In the genomic region with DNA sequence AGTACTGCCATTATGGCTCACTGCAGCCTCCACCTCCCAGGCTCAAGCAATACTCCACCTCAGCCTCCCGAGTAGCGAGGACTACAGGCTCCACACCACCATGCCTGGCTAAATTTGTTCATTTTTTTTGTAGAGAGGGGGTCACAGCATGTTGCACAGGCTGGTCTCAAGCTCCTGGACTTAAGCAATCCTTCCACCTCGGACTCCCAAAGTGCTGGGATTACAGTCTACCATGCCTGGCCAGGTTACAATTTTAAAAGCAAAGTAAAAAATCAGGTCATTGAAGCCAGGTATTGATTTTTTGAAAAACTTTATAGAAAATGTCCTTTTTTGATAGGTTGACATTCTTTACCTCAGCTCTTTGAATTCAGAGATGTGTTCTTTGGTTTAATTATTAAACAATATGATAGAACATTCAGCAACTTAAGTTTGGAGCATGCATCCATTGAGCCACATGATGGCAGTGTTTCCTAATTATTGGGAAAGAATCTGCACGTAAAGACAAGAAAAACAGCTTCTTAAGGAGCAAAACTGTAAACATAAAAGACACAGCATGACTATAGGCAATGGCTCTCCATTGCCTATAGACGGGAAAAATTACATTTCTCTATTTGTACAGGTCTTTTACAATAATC, we compare ENCODE assay signal across 9 cellular contexts. TPM values are rescaled to one million over a fixed set of nuclear protein-coding genes. Genes with fewer than 3 reads are reported as not detected.
DNase-seq lines count a peak whose midpoint lies in the region; ATAC-seq and TF ChIP-seq lines count a peak whose summit lies in the region.
"Had no signal": no experiment of that assay in that cellular context is flagged by ENCODE, and none has a peak within 500 bp of the region (broad histone marks: within the 10 kb centered on the region; RNA-seq: fewer than 3 reads in every experiment).

No MANE protein-coding gene starts in this region.

- H3K4me1 Mint-ChIP-seq in IgD-negative memory B cell (peaks cover 17 to 27% (median 21%) of the 10 kb centered on the region in 3 donors), MCF 10A (ENCODE audit: insufficient read depth, unreplicated experiment) (peaks cover 11% of the 10 kb centered on the region)

- H3K4me2 ChIP-seq in PC-9 (peak overlapping the region; percentile 81), smooth muscle cell (peak overlapping the region; percentile 81)

- TF ChIP-seq CTCF in PC-9 (conservative IDR thresholded peaks at IDR 0.05) (peak; percentile 95), MCF 10A (IDR thresholded peaks at IDR 0.05; ENCODE audit: unreplicated experiment) (peak; percentile 79), smooth muscle cell (IDR thresholded peaks at IDR 0.05; ENCODE audit: borderline replicate concordance, insufficient read depth, poor library complexity, severe bottlenecking) (peak; percentile 86)

- H3K9me3 ChIP-seq in PC-9 (ENCODE audit: insufficient read depth, low read depth), result no peaks in the 10 kb centered on the region
- H3K9me3 ChIP-seq in iPS-18a (ENCODE audit: control insufficient read depth, low read depth, low read length), result no peaks in the 10 kb centered on the region
- no peaks in the 10 kb centered on the region for H3K9me3 ChIP-seq in smooth muscle cell (replicated peaks; ENCODE audit: low read depth)

- H3K27ac ChIP-seq in PC-9, result peak overlapping the region; percentile 97
- no peak overlapping the region for H3K27ac ChIP-seq in iPS-18a (ENCODE audit: low read length)
- peak overlapping the region; percentile 59 for H3K27ac ChIP-seq in smooth muscle cell (ENCODE audit: low read depth)

- POLR2A ChIA-PET in PC-9 (lab: Charles Lee; ENCODE audit: unreplicated experiment), result interaction anchor here (0.5 to 0.9 kb wide), 11 partner anchors 10 to 671 kb away, joined by 3 to 16 read pairs (median 5); partner anchors contain the start of gene SLC16A13
- POLR2A ChIA-PET in MCF 10A (lab: Yijun Ruan, JAX), result interaction anchor here (0.6 to 2.1 kb wide), 11 partner anchors 8 to 516 kb away, joined by 3 to 19 read pairs (median 4); partner anchors contain the start of genes ACADVL, DLG4 and SLC16A13

- H3K9me2 ChIP-seq in PC-9 (ENCODE audit: insufficient read depth), result no peaks in the 10 kb centered on the region

- BruUV-seq in PC-9 (replicated peaks; lab: Mats Ljungman, UMichigan), result no TSS peak
- no TSS peak for BruUV-seq in MCF 10A (replicated peaks; lab: Mats Ljungman, UMichigan)

- WGBS in smooth muscle cell (ENCODE audit: low lambda C conversion rate), result 42% methylated on average over 5 of the region's 5 CpGs

- no peaks in the 10 kb centered on the region for H3K36me3 ChIP-seq in PC-9 (ENCODE audit: low read depth)
- H3K36me3 ChIP-seq in iPS-18a (ENCODE audit: control insufficient read depth, low read depth, low read length), result no peaks in the 10 kb centered on the region
- no peaks in the 10 kb centered on the region for H3K36me3 ChIP-seq in smooth muscle cell (ENCODE audit: low read depth)

- H3F3A ChIP-seq in PC-9 (ENCODE audit: insufficient read depth, low read depth), result peaks cover 40% of the 10 kb centered on the region
- H3F3A ChIP-seq in smooth muscle cell (ENCODE audit: low read depth), result peaks cover 4% of the 10 kb centered on the region

- H3K79me2 ChIP-seq in PC-9 (ENCODE audit: low read depth) (no peaks in the 10 kb centered on the region), smooth muscle cell (ENCODE audit: low read depth) (no peaks in the 10 kb centered on the region)

- H3K27me3 Mint-ChIP-seq in IgD-negative memory B cell, result peaks cover 5% of the 10 kb centered on the region
- no peaks in the 10 kb centered on the region for H3K27me3 Mint-ChIP-seq in MCF 10A (ENCODE audit: insufficient read depth, unreplicated experiment)

- H3K4me3 ChIP-seq in PC-9 (peak overlapping the region; percentile 55; the same call in 1 of the 2 replicates), iPS-18a (ENCODE audit: low read length) (peak overlapping the region; percentile 65), smooth muscle cell (peak overlapping the region; percentile 40)

- intact Hi-C loops in PC-9 (cut with micrococcal nuclease; ENCODE audit: unreplicated experiment) (loop anchor here (1.0 to 10.0 kb wide), 8 partner anchors 91 to 997 kb away; partner anchors contain the start of genes MPDU1, TP53 and WRAP53), MCF 10A (cut with micrococcal nuclease) (loop anchor here (1.0 to 5.0 kb wide), 4 partner anchors 91 to 392 kb away; partner anchors contain the start of genes FGF11 and TMEM102)

- H3K36me3 Mint-ChIP-seq in IgD-negative memory B cell, result no peaks in the 10 kb centered on the region
- H3K36me3 Mint-ChIP-seq in MCF 10A (ENCODE audit: insufficient read depth, unreplicated experiment), result no peaks in the 10 kb centered on the region
- H3K36me3 Mint-ChIP-seq: activated naive CD4-positive, alpha-beta T cell treated with anti-CD3 and anti-CD28 coated beads, Interleukin-2, amount 50 U/mL, for 72 hours had no signal

- H3K27me3 ChIP-seq in PC-9 (ENCODE audit: insufficient read depth, low read depth) (no peaks in the 10 kb centered on the region), iPS-18a (ENCODE audit: control insufficient read depth, insufficient read depth, low read length) (peaks cover 56% of the 10 kb centered on the region), smooth muscle cell (ENCODE audit: low read depth) (peaks cover 8% of the 10 kb centered on the region)

- CTCF ChIA-PET in PC-9 (lab: Charles Lee) (interaction anchor here (0.6 to 1.9 kb wide), 12 partner anchors 9 to 802 kb away, joined by 3 to 12 read pairs (median 4); partner anchors contain the start of genes ACADVL, DLG4, NEURL4 and SLC16A13), MCF 10A (lab: Yijun Ruan, JAX) (interaction anchor here (0.5 to 5.9 kb wide), 38 partner anchors 8 to 642 kb away, joined by 3 to 124 read pairs (median 4); partner anchors contain the start of genes SLC16A13 and WRAP53)

- H3K9ac ChIP-seq in iPS-18a (ENCODE audit: low read length) (no peak overlapping the region), smooth muscle cell (ENCODE audit: low read depth) (no peak overlapping the region)

- peak overlapping the region; percentile 49 to 95 (median 90) for H3K4me3 Mint-ChIP-seq in IgD-negative memory B cell
- H3K4me3 Mint-ChIP-seq in MCF 10A (ENCODE audit: unreplicated experiment), result no peak overlapping the region

- H4K20me1 ChIP-seq in PC-9 (ENCODE audit: insufficient read depth) (no peaks in the 10 kb centered on the region; the same call in 1 of the 2 replicates), smooth muscle cell (ENCODE audit: low read depth) (no peaks in the 10 kb centered on the region)

- no peak for ATAC-seq in HG03097 (IDR thresholded peaks at IDR 0.05; ENCODE audit: low FRiP score, unreplicated experiment)

- H2AFZ ChIP-seq in PC-9 (no peak overlapping the region), smooth muscle cell (ENCODE audit: low read depth) (no peak overlapping the region)

- H3K9me3 Mint-ChIP-seq in IgD-negative memory B cell (no peaks in the 10 kb centered on the region), MCF 10A (ENCODE audit: unreplicated experiment) (no peaks in the 10 kb centered on the region)
- H3K9me3 Mint-ChIP-seq: activated naive CD4-positive, alpha-beta T cell treated with anti-CD3 and anti-CD28 coated beads, Interleukin-2, amount 50 U/mL, for 72 hours had no signal

- DNase-seq in DMS79 treated with DMSO at 0.1 percent for 48 hours (lab: John Stamatoyannopoulos, UW) (peak; percentile 78), PC-9 (peak in 1 of 2 experiments; percentile 81), MCF 10A (ENCODE audit: unreplicated experiment) (peak; percentile 77), smooth muscle cell (lab: John Stamatoyannopoulos, UW; ENCODE audit: unreplicated experiment) (no peak), NK-92 (lab: John Stamatoyannopoulos, UW; ENCODE audit: unreplicated experiment) (no peak)

- H3K4me1 ChIP-seq in PC-9 (replicated peaks; ENCODE audit: insufficient read depth) (peaks cover 48% of the 10 kb centered on the region), iPS-18a (ENCODE audit: control insufficient read depth, low read depth, low read length) (peaks cover 9% of the 10 kb centered on the region), smooth muscle cell (ENCODE audit: low read depth) (peaks cover 6% of the 10 kb centered on the region)

- H3K27ac Mint-ChIP-seq in IgD-negative memory B cell, result peak overlapping the region; percentile 34 to 97 (median 96)
- H3K27ac Mint-ChIP-seq in MCF 10A (ENCODE audit: low read depth, unreplicated experiment), result peak overlapping the region; percentile 32

RNA-seq across cellular contexts. Expression of gene SLC16A11, which starts 1.7 kb away (rescaled TPM):
- polyA plus RNA-seq in IgD-negative memory B cell, result 3.4 TPM
- not detected in 2 replicates for total RNA-seq in PC-9 (2021)
- total RNA-seq in MCF 10A (2022), result not detected in 2 replicates
- total RNA-seq in smooth muscle cell, result 0.36 TPM in 1 of 2 replicates, not detected in the other
- 0.65 and 0.80 TPM in 2 replicates for polyA plus RNA-seq in smooth muscle cell

RNA-seq across cellular contexts. Expression of gene SLC16A13, which starts 9.8 kb away (rescaled TPM):
- polyA plus RNA-seq in IgD-negative memory B cell (3.3 TPM), smooth muscle cell (3.5 TPM in 2 replicates)
- total RNA-seq in PC-9 (2021) (33.4 and 40.6 TPM in 2 replicates), MCF 10A (2022) (7.5 and 11.1 TPM in 2 replicates), smooth muscle cell (2.0 and 2.7 TPM in 2 replicates)

RNA-seq across cellular contexts. Expression of gene BCL6B, which starts 22.8 kb away (rescaled TPM):
- polyA plus RNA-seq in IgD-negative memory B cell (0.33 TPM), smooth muscle cell (not detected in 2 replicates)
- total RNA-seq in PC-9 (2021) (0.28 and 0.48 TPM in 2 replicates), MCF 10A (2022) (not detected in 2 replicates), smooth muscle cell (0.45 TPM in 1 of 2 replicates, not detected in the other)

RNA-seq across cellular contexts. Expression of gene RNASEK, which starts 33.2 kb away (rescaled TPM):
- polyA plus RNA-seq in IgD-negative memory B cell (984 TPM), smooth muscle cell (718 and 785 TPM in 2 replicates)
- total RNA-seq in PC-9 (2021) (196 and 301 TPM in 2 replicates), MCF 10A (2022) (155 and 209 TPM in 2 replicates), smooth muscle cell (350 and 356 TPM in 2 replicates)

RNA-seq across cellular contexts. Expression of gene CLEC10A, which starts 34.4 kb away (rescaled TPM):
- polyA plus RNA-seq in IgD-negative memory B cell, result not detected
- total RNA-seq in PC-9 (2021), result not detected in 2 replicates
- total RNA-seq in MCF 10A (2022), result not detected in 2 replicates
- not detected in 2 replicates for total RNA-seq in smooth muscle cell
- not detected in 2 replicates for polyA plus RNA-seq in smooth muscle cell
- total RNA-seq: activated naive CD4-positive, alpha-beta T cell treated with anti-CD3 and anti-CD28 coated beads, Interleukin-2, amount 50 U/mL, for 72 hours had no signal

Comparison
In these comparisons a context has a peak if more than half of its experiments do, and no peak if none do; other contexts are left out.
1. DNase-seq: peak in DMS79 treated with DMSO at 0.1 percent for 48 hours (single experiment) and MCF 10A (single experiment); none in smooth muscle cell (single experiment) and NK-92 (single experiment).
2. Peak in every context shown above with its lines, with median percentiles within 50 percentile points of each other: H3K4me3 ChIP-seq and CTCF ChIP-seq.